Comparison of ENCODE assay signal across 25 cellular contexts in the genomic region with DNA sequence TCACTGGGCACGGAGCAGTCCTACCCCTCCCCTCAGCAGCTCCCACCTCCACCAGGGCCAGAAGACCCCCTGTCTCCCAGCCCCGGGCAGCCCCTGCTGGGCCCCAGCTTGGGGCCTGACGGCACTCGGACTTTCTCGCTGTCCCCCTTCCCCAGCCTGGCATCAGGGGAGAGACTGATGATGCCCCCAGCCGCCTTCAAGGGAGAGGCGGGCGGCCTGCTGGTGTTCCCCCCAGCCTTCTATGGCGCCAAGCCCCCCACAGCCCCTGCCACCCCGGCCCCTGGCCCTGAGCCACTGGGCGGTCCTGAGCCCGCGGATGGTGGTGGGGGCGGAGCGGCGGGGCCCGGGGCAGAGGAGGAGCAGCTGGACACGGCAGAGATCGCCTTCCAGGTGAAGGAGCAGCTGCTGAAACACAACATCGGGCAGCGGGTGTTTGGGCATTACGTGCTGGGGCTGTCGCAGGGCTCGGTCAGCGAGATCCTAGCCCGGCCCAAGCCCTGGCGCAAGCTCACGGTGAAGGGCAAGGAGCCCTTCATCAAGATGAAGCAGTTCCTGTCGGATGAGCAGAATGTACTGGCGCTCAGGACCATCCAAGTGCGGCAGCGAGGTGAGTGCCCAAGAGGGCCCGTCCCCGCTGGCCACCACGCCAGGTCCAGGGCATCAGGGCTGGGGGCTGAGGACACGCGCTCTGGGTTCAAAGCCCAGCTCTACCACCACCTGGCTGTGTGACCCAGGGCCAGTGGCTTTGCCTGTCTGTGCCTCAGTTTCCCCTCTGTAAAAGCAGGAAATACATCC.
"Had no signal": no experiment of that assay in that cellular context is flagged by ENCODE, and none has a peak within 500 bp of the region (broad histone marks: within the 10 kb centered on the region; RNA-seq: fewer than 3 reads in every experiment).

No MANE protein-coding gene starts in this region.

- H3K9ac ChIP-seq: neural progenitor cell had no signal

- H3K4me1 ChIP-seq: gastrocnemius medialis, neural progenitor cell, psoas muscle, thyroid gland had no signal

- H3K27ac ChIP-seq: epithelial cell of prostate, gastrocnemius medialis, neural progenitor cell, ovary, psoas muscle, skin epidermis, spleen, stomach, thyroid gland had no signal

- H3K4me1 Mint-ChIP-seq: mesothelial cell of epicardium had no signal

- H3K36me3 Mint-ChIP-seq: stimulated activated memory B cell treated with anti-CD40 and anti-IgM and Interleukin-4, amounts not matched to agents 10 μg/mL and 1 μg/mL and 100 μg/mL, for 72 hours had no signal

- H3K36me3 ChIP-seq: gastrocnemius medialis, neural progenitor cell, ovary, spleen, stomach, thyroid gland had no signal

- ATAC-seq: esophagus mucosa; gastrocnemius medialis; left lobe of liver; mucosa of descending colon; psoas muscle; right cardiac atrium; stimulated activated memory B cell treated with anti-CD40 and anti-IgM and Interleukin-4, amounts not matched to agents 10 μg/mL and 1 μg/mL and 100 μg/mL, for 72 hours had no signal

- H3K27me3 ChIP-seq: neural progenitor cell, ovary, thyroid gland had no signal

- DNase-seq: effector CD8-positive, alpha-beta T cell; endodermal cell; foreskin fibroblast; gastrocnemius medialis; head of caudate nucleus; mesenchymal stem cell; mucosa of descending colon; naive B cell; nucleus accumbens; ovary; psoas muscle; right cardiac atrium; spleen; stimulated activated CD4-positive, alpha-beta T cell treated with anti-CD3 and anti-CD28 coated beads, Interleukin-4, amount 100 ng/mL, for 4 hours; stomach; thyroid gland; trophoblast cell had no signal

- H3K4me2 ChIP-seq: neural progenitor cell had no signal

- H2AFZ ChIP-seq: neural progenitor cell had no signal

- H3K4me3 ChIP-seq: gastrocnemius medialis, mucosa of descending colon, neural progenitor cell, ovary, psoas muscle, skin epidermis, spleen, stomach, thyroid gland had no signal

- H3K4me3 Mint-ChIP-seq: endodermal cell; mesothelial cell of epicardium; natural killer cell treated with Interleukin-12 subunit alpha and Interleukin-12 subunit beta and Interleukin-15 and Interleukin-18, amount 100 ng/mL, for 72 hours; neural progenitor cell; stimulated activated memory B cell treated with anti-CD40 and anti-IgM and Interleukin-4, amounts not matched to agents 10 μg/mL and 1 μg/mL and 100 μg/mL, for 72 hours had no signal

- H3K27ac Mint-ChIP-seq: endodermal cell; mesothelial cell of epicardium; natural killer cell treated with Interleukin-12 subunit alpha and Interleukin-12 subunit beta and Interleukin-15 and Interleukin-18, amount 100 ng/mL, for 72 hours; stimulated activated memory B cell treated with anti-CD40 and anti-IgM and Interleukin-4, amounts not matched to agents 10 μg/mL and 1 μg/mL and 100 μg/mL, for 72 hours had no signal

- H3K9me3 ChIP-seq: thyroid gland had no signal
